17 cellular contexts compared by ENCODE assay signal in the genomic region with DNA sequence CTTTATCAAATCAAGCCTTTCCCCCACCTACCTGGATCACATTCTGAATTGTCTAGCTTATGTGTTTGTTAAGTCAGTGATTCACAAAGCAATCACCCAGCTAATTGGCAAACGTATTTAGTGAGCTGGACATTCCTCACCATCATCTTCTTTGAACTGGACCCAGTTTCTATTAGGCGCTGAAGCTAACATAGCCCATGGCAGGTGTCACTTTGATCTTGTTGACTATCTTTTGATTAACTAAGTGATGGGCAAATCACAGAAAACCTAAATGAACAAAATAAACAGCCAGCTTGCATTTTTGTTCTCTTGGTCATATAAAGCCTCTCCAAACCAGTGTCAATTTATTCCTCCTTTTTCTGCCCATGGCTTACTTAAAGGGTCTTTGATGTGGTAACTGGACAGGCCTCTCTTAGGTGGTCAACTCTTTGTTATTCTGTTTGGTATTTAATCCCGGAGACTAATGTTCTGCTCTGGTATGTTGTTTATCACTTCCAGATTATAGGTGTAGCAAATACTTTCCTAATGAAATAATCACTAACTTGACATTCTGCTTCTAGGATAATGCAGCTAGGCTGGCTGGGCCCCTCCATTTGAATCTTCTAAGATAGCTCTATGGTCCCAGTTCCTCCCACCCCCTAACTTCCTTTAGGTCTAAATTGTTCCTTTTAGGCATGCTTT. TPM values are rescaled to one million over a fixed set of nuclear protein-coding genes. Genes with fewer than 3 reads are reported as not detected.
A peak's percentile ranks its signal among the peaks of the same experiment; 100 is the strongest.
DNase-seq lines count a peak whose midpoint lies in the region; ATAC-seq and TF ChIP-seq lines count a peak whose summit lies in the region.
"Had no signal": no experiment of that assay in that cellular context is flagged by ENCODE, and none has a peak within 500 bp of the region (broad histone marks: within the 10 kb centered on the region; RNA-seq: fewer than 3 reads in every experiment).

No MANE protein-coding gene starts in this region.

- H3K27ac ChIP-seq in HCT116 (ENCODE audit: low read depth, low read length) (peak overlapping the region; percentile 98), neutrophil (peak overlapping the region; percentile 79), dorsolateral prefrontal cortex (no peak overlapping the region)

- no TSS peak for BruUV-seq in HCT116 (replicated peaks; lab: Mats Ljungman, UMichigan)

- no peaks in the 10 kb centered on the region for H3K79me2 ChIP-seq in HCT116 (ENCODE audit: insufficient read depth, low read length)

- no peak for TF ChIP-seq RAD21 in HCT116 (IDR thresholded peaks at IDR 0.05; ENCODE audit: low read depth)

- H3K4me3 ChIP-seq in HCT116 (replicated peaks in 1 of 2; ENCODE audit: low read depth in 1 of 2, low read length in 2 of 2) (peak overlapping the region in 1 of 2 experiments; percentile 22; a peak in 1 of 4 replicates), neutrophil (ENCODE audit: low read depth in 1 of 2, low read length in 1 of 2) (peak overlapping the region; percentile 18 to 34), dorsolateral prefrontal cortex (no peak overlapping the region)
- H3K4me3 ChIP-seq: MG63 had no signal

- H3K36me3 ChIP-seq in HCT116 (ENCODE audit: control insufficient read depth in 1 of 2, insufficient read depth in 2 of 2, low read length in 2 of 2) (peaks cover 2 to 4% of the 10 kb centered on the region in 2 experiments; a peak in 1 of 4 replicates), neutrophil (no peaks in the 10 kb centered on the region)
- H3K36me3 ChIP-seq: MG63 had no signal

- no peak overlapping the region for H2AFZ ChIP-seq in HCT116 (ENCODE audit: low read depth, low read length, poor library complexity, severe bottlenecking)

- POLR2A ChIA-PET in HCT116 (lab: Charles Lee), result interaction anchor here (0.9 to 1.0 kb wide), 2 partner anchors 12 to 49 kb away, joined by 4 to 5 read pairs; no protein-coding TSS in a partner anchor

- peak overlapping the region; percentile 70 for H3K4me2 ChIP-seq in HCT116 (ENCODE audit: low read length)

- RAD21 ChIA-PET in HCT116 (lab: Charles Lee; ENCODE audit: low non-redundant PET in 1 of 2, low total read pairs in 2 of 2, uncharacterized antibody in 2 of 2, unreplicated experiment in 2 of 2), result interaction anchor here in 1 of 2 experiments (0.6 kb wide), 1 partner anchor 42 kb away, joined by 4 read pairs; no protein-coding TSS in a partner anchor

- CTCF ChIA-PET in HCT116 (lab: Charles Lee), result interaction anchor here (1.1 to 1.2 kb wide), 2 partner anchors 103 to 114 kb away, joined by 3 to 4 read pairs; no protein-coding TSS in a partner anchor

- H3K9me3 ChIP-seq in HCT116 (ENCODE audit: control insufficient read depth in 1 of 2, insufficient read depth in 1 of 2, low read depth in 1 of 2, low read length in 2 of 2) (no peaks in the 10 kb centered on the region), neutrophil (no peaks in the 10 kb centered on the region)
- H3K9me3 ChIP-seq: MG63 had no signal

- no peaks in the 10 kb centered on the region for H4K20me1 ChIP-seq in HCT116 (ENCODE audit: insufficient read depth)

- peak; percentile 89 for DNase-seq in HCT116 (ENCODE audit: low read depth, low spot score)
- peak; percentile 29 for DNase-seq in M059J (ENCODE audit: low read depth)
- DNase-seq in astrocyte of the hippocampus (ENCODE audit: low read depth, low spot score), result peak; percentile 68
- DNase-seq in dorsolateral prefrontal cortex, result no peak
- DNase-seq in SIG-M5 treated with dmso at 0.1 percent for 504 hours (lab: John Stamatoyannopoulos, UW; ENCODE audit: unreplicated experiment), result no peak
- DNase-seq in activated T-cell treated with anti-CD3 and anti-CD28 coated beads, Interleukin-2, amount 50 U/mL, for 1 hour, result no peak
- DNase-seq: ACHN; CD4-positive, alpha-beta T cell; DND-41; H7; MG63; NCI-H1092 treated with DMSO at 0.1 percent for 48 hours; NCI-H1694 treated with DMSO at 0.1 percent for 48 hours; NCI-H345; NCI-H526 treated with DMSO at 0.1 percent for 48 hours; SHP77 treated with DMSO at 0.1 percent for 48 hours had no signal

- no peak for TF ChIP-seq POLR2A in HCT116 (IDR thresholded peaks at IDR 0.05; ENCODE audit: borderline replicate concordance, extremely low read depth, insufficient read depth, insufficient read length)

- H3K4me1 ChIP-seq in HCT116 (ENCODE audit: control insufficient read depth in 1 of 2, insufficient read depth in 2 of 2, low read length in 2 of 2) (peaks cover 58 to 75% of the 10 kb centered on the region in 2 experiments), neutrophil (ENCODE audit: control insufficient read depth in 1 of 2, insufficient read depth in 1 of 2, low read depth in 1 of 2, low read length in 1 of 2) (peaks cover 19 to 23% of the 10 kb centered on the region in 2 experiments)

- TF ChIP-seq CTCF in HCT116 (IDR thresholded peaks at IDR 0.05 in 2 of 3, conservative IDR thresholded peaks at IDR 0.05 in 1 of 3; ENCODE audit: borderline replicate concordance in 1 of 3, insufficient read depth in 1 of 3, low read depth in 2 of 3, low read length in 2 of 3) (no peak), neutrophil (IDR thresholded peaks at IDR 0.05) (no peak), dorsolateral prefrontal cortex (IDR thresholded peaks at IDR 0.05 in 54 of 56, conservative IDR thresholded peaks at IDR 0.05 in 2 of 56; ENCODE audit: low read depth in 1 of 56, partially characterized antibody in 56 of 56) (no peak)

- peak overlapping the region; percentile 62 for H3K9ac ChIP-seq in HCT116 (ENCODE audit: low read length)

- H3K9me2 ChIP-seq in HCT116 (ENCODE audit: insufficient read depth), result no peaks in the 10 kb centered on the region

- H3K27me3 ChIP-seq in HCT116 (ENCODE audit: insufficient read depth, low read length) (no peaks in the 10 kb centered on the region), neutrophil (no peaks in the 10 kb centered on the region), dorsolateral prefrontal cortex (peaks cover 0 to 67% (median 7%) of the 10 kb centered on the region in 45 donors)
- H3K27me3 ChIP-seq: MG63 had no signal

- peak; percentile 74 for ATAC-seq in HCT116

- intact Hi-C loops in HCT116 (cut with micrococcal nuclease) (loop anchor here (1.0 kb wide), 1 partner anchor 49 kb away; no protein-coding TSS in a partner anchor), dorsolateral prefrontal cortex (cut with DNase I) (no loop called here)

TF ChIP-seq in HCT116, 20 proteins besides CTCF, POLR2A, EP300 and RAD21:
- TF ChIP-seq SP1 (IDR thresholded peaks at IDR 0.05; ENCODE audit: low read depth), result no peak
- no peak for TF ChIP-seq SIN3A (IDR thresholded peaks at IDR 0.05; ENCODE audit: low read depth)
- TF ChIP-seq REST (IDR thresholded peaks at IDR 0.05; ENCODE audit: low read depth), result no peak
- 0 out of 2 replicates have a peak, but pooled peaks have one; percentile 21 for TF ChIP-seq POLR2AphosphoS5 (IDR thresholded peaks at IDR 0.05; ENCODE audit: low read depth, low read length)
- peak; percentile 94 for TF ChIP-seq TCF7L2 (IDR thresholded peaks at IDR 0.05; ENCODE audit: borderline replicate concordance, extremely low read depth, insufficient read depth, insufficient read length)
- no peak for TF ChIP-seq CBX3 (IDR thresholded peaks at IDR 0.05; ENCODE audit: low read depth)
- TF ChIP-seq JUND (IDR thresholded peaks at IDR 0.05), result no peak

RNA-seq across cellular contexts. Expression of gene MOSPD1, which starts 29.6 kb away (rescaled TPM):
- total RNA-seq in HCT116 (2021; ENCODE audit: unreplicated experiment) (61.3 TPM), dorsolateral prefrontal cortex (10 to 100 TPM in 65 of 120 experiments, 1 to 10 TPM in 55; 5.5 to 16.6 (median 10.5) TPM)
- 26.5 and 33.4 TPM in 2 replicates for polyA plus RNA-seq in HCT116 (2012)
- total RNA-seq in M059J (2014; rRNA removed; shearing (Covaris generic)), result 181 and 188 TPM in 2 replicates

Comparison
In these comparisons a context has a peak if more than half of its experiments do, and no peak if none do; other contexts are left out.
1. DNase-seq: peak in HCT116 (single experiment), M059J (single experiment) and astrocyte of the hippocampus (single experiment); none in dorsolateral prefrontal cortex (0 of 10), SIG-M5 treated with dmso at 0.1 percent for 504 hours (single experiment) and activated T-cell treated with anti-CD3 and anti-CD28 coated beads, Interleukin-2, amount 50 U/mL, for 1 hour (single experiment).
2. H3K27ac ChIP-seq: peak in HCT116 (single experiment) and neutrophil (single experiment); none in dorsolateral prefrontal cortex (0 of 59).
3. H3K4me3 ChIP-seq: peak in neutrophil (2 of 2); none in dorsolateral prefrontal cortex (0 of 59).